Comparison of ENCODE assay signal across 8 cellular contexts in the genomic region with DNA sequence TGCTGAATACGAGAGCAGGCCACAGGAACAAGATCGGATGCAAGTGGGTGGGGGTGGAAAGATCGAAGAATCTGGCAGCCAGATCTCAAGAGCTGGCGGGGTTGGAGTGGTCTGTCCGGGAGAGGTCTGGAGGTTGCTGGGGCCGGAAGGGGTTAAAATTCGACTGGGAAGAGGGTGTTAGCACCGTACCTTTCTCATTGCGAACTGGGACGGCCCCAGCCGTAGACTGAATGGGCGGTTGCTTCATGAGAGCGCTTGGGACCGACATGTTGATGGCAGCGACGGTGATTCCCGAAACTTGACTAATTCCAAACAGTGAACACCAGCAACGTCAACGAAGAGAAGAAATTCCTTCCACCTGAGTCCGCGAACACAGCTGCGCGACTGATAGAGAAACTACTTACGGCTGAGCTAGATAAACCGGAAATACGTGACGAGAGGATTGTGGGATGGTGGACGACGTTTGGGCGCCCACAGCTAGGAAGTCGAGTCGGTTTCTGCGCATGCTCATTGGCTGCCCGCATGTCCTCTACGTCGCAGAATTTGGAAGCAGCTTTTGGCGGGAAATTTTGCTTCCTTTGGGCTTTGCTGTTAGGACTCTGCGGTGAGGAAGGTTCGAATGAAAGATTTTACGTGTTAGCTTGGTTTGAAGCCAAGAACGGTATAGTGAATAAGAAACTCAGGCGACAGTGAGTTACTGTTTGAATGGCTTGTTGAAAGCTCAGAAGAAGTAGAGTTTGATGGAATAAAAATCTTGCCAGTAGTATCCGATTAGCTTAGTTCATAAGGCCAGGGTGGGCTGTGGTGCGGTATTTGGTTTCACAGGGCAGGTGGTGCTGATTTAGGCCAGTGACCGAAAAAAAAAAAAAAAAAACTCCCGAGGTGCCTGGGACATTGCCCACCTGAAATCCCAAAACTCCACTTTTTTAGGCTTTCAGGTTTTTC. TPM values are rescaled to one million over a fixed set of nuclear protein-coding genes. Genes with fewer than 3 reads are reported as not detected.
DNase-seq lines count a peak whose midpoint lies in the region; ATAC-seq, FAIRE-seq and TF ChIP-seq lines count a peak whose summit lies in the region.

A gene with protein sequence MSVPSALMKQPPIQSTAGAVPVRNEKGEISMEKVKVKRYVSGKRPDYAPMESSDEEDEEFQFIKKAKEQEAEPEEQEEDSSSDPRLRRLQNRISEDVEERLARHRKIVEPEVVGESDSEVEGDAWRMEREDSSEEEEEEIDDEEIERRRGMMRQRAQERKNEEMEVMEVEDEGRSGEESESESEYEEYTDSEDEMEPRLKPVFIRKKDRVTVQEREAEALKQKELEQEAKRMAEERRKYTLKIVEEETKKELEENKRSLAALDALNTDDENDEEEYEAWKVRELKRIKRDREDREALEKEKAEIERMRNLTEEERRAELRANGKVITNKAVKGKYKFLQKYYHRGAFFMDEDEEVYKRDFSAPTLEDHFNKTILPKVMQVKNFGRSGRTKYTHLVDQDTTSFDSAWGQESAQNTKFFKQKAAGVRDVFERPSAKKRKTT (minus strand): TSS at position 389 of the 945 bp plus-strand sequence. CDS start 121 bp downstream, at position 268.

- H3K4me1 Mint-ChIP-seq in natural killer cell: peaks cover 44 to 50% of the 10 kb centered on the region in 2 donors

- intact Hi-C loops in natural killer cell (cut with micrococcal nuclease): loop anchor here (1.0 kb wide), 2 partner anchors 24 to 32 kb away; a partner anchor contains a TSS

- H3K4me1 ChIP-seq in DND-41 (ENCODE audit: insufficient read depth, low read length) (peaks cover 77% of the 10 kb centered on the region), Loucy (ENCODE audit: insufficient read depth, low read length, poor library complexity, severe bottlenecking) (peaks cover 55% of the 10 kb centered on the region)

- peak; percentile 78 for TF ChIP-seq POLR2A in H54 (IDR thresholded peaks at IDR 0.05; ENCODE audit: low read depth, low read length)
- peak; percentile 97 for TF ChIP-seq POLR2A in Raji (IDR thresholded peaks at IDR 0.05; ENCODE audit: insufficient read depth, low read depth, low read length)

- H3K36me3 ChIP-seq in DND-41 (ENCODE audit: insufficient read depth, low read length) (peaks cover 9% of the 10 kb centered on the region), Loucy (ENCODE audit: insufficient read depth, low read length) (no peaks in the 10 kb centered on the region)

- no peaks in the 10 kb centered on the region for H3K9me2 ChIP-seq in Loucy (replicated peaks; ENCODE audit: low read depth, low read length)

- peak; percentile 94 for DNase-seq in DND-41
- DNase-seq in H54 (ENCODE audit: insufficient read length, low spot score): peak; percentile 80
- peak; percentile 84 for DNase-seq in activated T-helper 9 cell treated with anti-CD3 and anti-CD28 coated beads, Interleukin-2, amount 50 U/mL, for 16 hours (ENCODE audit: low read depth)
- DNase-seq in fibroblast of peridontal ligament (ENCODE audit: extremely low read depth): peak; percentile 98
- peak; percentile 80 for DNase-seq in natural killer cell
- peak; percentile 91 for DNase-seq in stimulated activated naive CD4-positive, alpha-beta T cell treated with Interleukin-2 at 50 U/mL for 16 hours (lab: John Stamatoyannopoulos, UW)

- H3K4me2 ChIP-seq in DND-41 (ENCODE audit: insufficient read depth, low read length) (peak within 1 kb of the TSS; percentile 79), Loucy (ENCODE audit: low read depth, low read length, poor library complexity, severe bottlenecking) (peak within 1 kb of the TSS; percentile 75)

- H3K36me3 Mint-ChIP-seq in natural killer cell: no peaks in the 10 kb centered on the region

- no peaks in the 10 kb centered on the region for H3F3A ChIP-seq in Loucy (ENCODE audit: low read depth)

- H3K27me3 ChIP-seq in DND-41 (ENCODE audit: insufficient read depth, low read length, poor library complexity): no peaks in the 10 kb centered on the region
- no peaks in the 10 kb centered on the region for H3K27me3 ChIP-seq in Loucy (ENCODE audit: insufficient read depth, low read length, poor library complexity, severe bottlenecking)

- H3K9me3 ChIP-seq in DND-41 (ENCODE audit: insufficient read depth, low read length, severe bottlenecking) (no peaks in the 10 kb centered on the region), Loucy (ENCODE audit: insufficient read depth, low read depth, low read length) (no peaks in the 10 kb centered on the region)

- H3K27me3 Mint-ChIP-seq in natural killer cell (ENCODE audit: low read depth in 2 of 2): no peaks in the 10 kb centered on the region

- H2AFZ ChIP-seq in DND-41 (ENCODE audit: low read depth, low read length) (peak within 1 kb of the TSS; percentile 96), Loucy (ENCODE audit: low read length) (peak within 1 kb of the TSS; percentile 82)

- TF ChIP-seq CTCF in DND-41 (IDR thresholded peaks at IDR 0.05; ENCODE audit: borderline replicate concordance, extremely low read depth, low read length, poor library complexity, severe bottlenecking) (no peak), Loucy (conservative IDR thresholded peaks at IDR 0.05; ENCODE audit: low read length) (no peak), natural killer cell (IDR thresholded peaks at IDR 0.05) (no peak)

- H3K27ac Mint-ChIP-seq in natural killer cell: peak within 1 kb of the TSS; percentile 99

- H3K9ac ChIP-seq in DND-41 (ENCODE audit: low read depth, low read length) (peak within 1 kb of the TSS; percentile 68), Loucy (ENCODE audit: low read depth, low read length, poor library complexity, severe bottlenecking) (peak within 1 kb of the TSS; percentile 88)

- H4K20me1 ChIP-seq in DND-41 (ENCODE audit: insufficient read depth, low read length): peaks cover 3% of the 10 kb centered on the region; the same call in 1 of the 2 replicates
- H4K20me1 ChIP-seq in Loucy (ENCODE audit: insufficient read depth, low read length, poor library complexity, severe bottlenecking): peaks cover 21% of the 10 kb centered on the region

- peak; percentile 96 for FAIRE-seq in H54 (lab: Jason Lieb, UNC)

- peak within 1 kb of the TSS; percentile 99 for H3K4me3 Mint-ChIP-seq in natural killer cell

- no peaks in the 10 kb centered on the region for H3K9me3 Mint-ChIP-seq in natural killer cell

- H3K4me3 ChIP-seq in DND-41 (ENCODE audit: low read depth in 1 of 2, low read length in 2 of 2): peak within 1 kb of the TSS; percentile 96 to 97
- H3K4me3 ChIP-seq in Loucy (ENCODE audit: low read length, poor library complexity, severe bottlenecking): peak within 1 kb of the TSS; percentile 96

- peak; percentile 82 for ATAC-seq in DND-41 (ENCODE audit: insufficient read depth, low read depth)
- ATAC-seq in natural killer cell: peak; percentile 87 to 92 (median 90)

- peaks cover 97% of the 10 kb centered on the region for H3K79me2 ChIP-seq in DND-41 (ENCODE audit: insufficient read depth, low read length)
- H3K79me2 ChIP-seq in Loucy (ENCODE audit: insufficient read depth, low read length): peaks cover 87% of the 10 kb centered on the region

- peak within 1 kb of the TSS; percentile 95 for H3K27ac ChIP-seq in DND-41 (ENCODE audit: low read length)

RNA-seq across cellular contexts. Expression of the gene that starts here (rescaled TPM):
- total RNA-seq in natural killer cell: 10 to 100 TPM; 10.2 to 13.3 (median 12.3) TPM

Comparison
In these comparisons a context has a peak if more than half of its experiments do, and no peak if none do; other contexts are left out.
1. Peak in every context shown above with its lines: DNase-seq, ATAC-seq, H3K4me3 ChIP-seq and H3K27ac ChIP-seq.